In genomic region chr14:81311128-81311527, GRCh38 we compare ENCODE assay signal across 24 cellular contexts.
DNase-seq lines count a peak whose midpoint lies in the region; TF ChIP-seq lines count a peak whose summit lies in the region.
"Had no signal": no experiment of that assay in that cellular context is flagged by ENCODE, and none has a peak within 500 bp of the region (broad histone marks: within the 10 kb centered on the region; RNA-seq: fewer than 3 reads in every experiment).

No MANE protein-coding gene starts in this region.

- H3K36me3 ChIP-seq in esophagus squamous epithelium: no peaks in the 10 kb centered on the region
- H3K36me3 ChIP-seq: adrenal gland, BLaER1, stomach, transverse colon had no signal

- H3K4me2 ChIP-seq in H9 (ENCODE audit: insufficient read depth, insufficient read length, low read length): no peak overlapping the region
- H3K4me2 ChIP-seq: BLaER1 had no signal

- H3K23ac ChIP-seq in H9 (ENCODE audit: insufficient read length, low read depth, low read length): no peak overlapping the region

- H2BK15ac ChIP-seq in H9 (ENCODE audit: low read depth, low read length): no peak overlapping the region

- DNase-seq in H9 (no peak), NCI-H524 treated with DMSO at 0.1 percent for 48 hours (lab: John Stamatoyannopoulos, UW) (peak; percentile 39), esophagus squamous epithelium (lab: John Stamatoyannopoulos, UW) (no peak), mesothelial cell of epicardium (ENCODE audit: low spot score in 2 of 2, unreplicated experiment in 2 of 2) (no peak), NCI-H2029 treated with DMSO at 0.1 percent for 48 hours (lab: John Stamatoyannopoulos, UW) (no peak), dorsolateral prefrontal cortex (no peak), superior temporal gyrus (ENCODE audit: extremely low spot score) (no peak)
- DNase-seq: activated B cell treated with CpG ODN at 0.5 μM for 24 hours; activated CD4-positive, alpha-beta T cell treated with anti-CD3 and anti-CD28 coated beads, Interleukin-2, amount 50 U/mL, for 1 hour; activated naive CD4-positive, alpha-beta T cell treated with Interleukin-2 at 50 U/mL for 16 hours; activated T-cell treated with anti-CD3 and anti-CD28 coated beads, Interleukin-2, amount 50 U/mL, for 4 hours; adrenal gland; body of pancreas; DMS79; erythroblast; GDM1; natural killer cell; NCI-H2029; stimulated activated CD4-positive, alpha-beta T cell treated with anti-CD3 and anti-CD28 coated beads, Interleukin-1b, Interleukin-23, amount 100 ng/mL, for 48 hours; stimulated activated CD8-positive, alpha-beta memory T cell treated with anti-CD3 and anti-CD28 coated beads, Interleukin-4, amount 100 ng/mL, for 48 hours; stomach; transverse colon had no signal

- H3K4me3 ChIP-seq in esophagus squamous epithelium: no peak overlapping the region
- no peak overlapping the region for H3K4me3 ChIP-seq in dorsolateral prefrontal cortex
- H3K4me3 ChIP-seq: adrenal gland, BLaER1, body of pancreas, skin epidermis, stomach, transverse colon had no signal

- H3K4me1 ChIP-seq in H9 (ENCODE audit: insufficient read depth, low read length) (peaks cover 7% of the 10 kb centered on the region; the same call in 1 of the 2 replicates), esophagus squamous epithelium (peaks cover 6 to 54% (median 30%) of the 10 kb centered on the region in 3 donors)
- H3K4me1 ChIP-seq: adrenal gland, BLaER1 had no signal

- no peak overlapping the region for H4K91ac ChIP-seq in H9 (ENCODE audit: insufficient read length, low read depth, low read length)

- intact Hi-C loops in esophagus squamous epithelium (cut with DNase I): no loop called here
- intact Hi-C loops in dorsolateral prefrontal cortex (cut with DNase I): no loop called here

- no peak overlapping the region for H2AFZ ChIP-seq in H9 (ENCODE audit: low read length)

- no peak overlapping the region for H3K56ac ChIP-seq in H9 (ENCODE audit: insufficient read length, low read depth, low read length)

- H3K4me1 Mint-ChIP-seq in H9 (peaks cover 67% of the 10 kb centered on the region in 2 experiments), mesothelial cell of epicardium (peaks cover 52% of the 10 kb centered on the region)
- H3K4me1 Mint-ChIP-seq: natural killer cell had no signal

- no peaks in the 10 kb centered on the region for H3K9me3 ChIP-seq in H9 (ENCODE audit: control insufficient read depth, low read depth, low read length)
- no peaks in the 10 kb centered on the region for H3K9me3 ChIP-seq in esophagus squamous epithelium
- H3K9me3 ChIP-seq: adrenal gland, BLaER1, body of pancreas, stomach, transverse colon had no signal

- no peak overlapping the region for H2BK120ac ChIP-seq in H9 (ENCODE audit: low read depth, low read length, poor library complexity, severe bottlenecking)

- no peak overlapping the region for H3K14ac ChIP-seq in H9 (ENCODE audit: insufficient read depth, low read length)

- no peak overlapping the region for H3K4ac ChIP-seq in H9 (ENCODE audit: low read depth, low read length)

- H3K27me3 ChIP-seq in H9 (ENCODE audit: insufficient read depth, low read length) (no peaks in the 10 kb centered on the region), esophagus squamous epithelium (no peaks in the 10 kb centered on the region), dorsolateral prefrontal cortex (no peaks in the 10 kb centered on the region)
- H3K27me3 ChIP-seq: adrenal gland, BLaER1, body of pancreas, stomach, transverse colon had no signal

- no peak for TF ChIP-seq CTCF in H9 (conservative IDR thresholded peaks at IDR 0.05)
- no peak for TF ChIP-seq CTCF in esophagus squamous epithelium (IDR thresholded peaks at IDR 0.05)
- TF ChIP-seq CTCF in mesothelial cell of epicardium (IDR thresholded peaks at IDR 0.05; ENCODE audit: unreplicated experiment): no peak
- TF ChIP-seq CTCF in dorsolateral prefrontal cortex (IDR thresholded peaks at IDR 0.05 in 54 of 56, conservative IDR thresholded peaks at IDR 0.05 in 2 of 56; ENCODE audit: low read depth in 1 of 56, partially characterized antibody in 56 of 56): no peak

- H4K20me1 ChIP-seq in H9 (ENCODE audit: control insufficient read depth, insufficient read depth, insufficient read length): no peaks in the 10 kb centered on the region
- H4K20me1 ChIP-seq: BLaER1 had no signal

- no peak overlapping the region for H4K5ac ChIP-seq in H9 (ENCODE audit: insufficient read length, low read depth, low read length)

- H3K27ac ChIP-seq in H9 (ENCODE audit: insufficient read length, low read depth, low read length): no peak overlapping the region
- peak overlapping the region in 3 of 4 donors; percentile 9 to 68 (median 61) for H3K27ac ChIP-seq in esophagus squamous epithelium
- H3K27ac ChIP-seq in dorsolateral prefrontal cortex: no peak overlapping the region
- H3K27ac ChIP-seq: adrenal gland, BLaER1, body of pancreas, stomach, transverse colon had no signal

- no peak overlapping the region for H3K9ac ChIP-seq in H9 (ENCODE audit: extremely low read depth, insufficient read length, low read length)
- H3K9ac ChIP-seq: BLaER1 had no signal

- no peaks in the 10 kb centered on the region for H3K23me2 ChIP-seq in H9 (ENCODE audit: insufficient read length, low read depth, low read length, poor library complexity, severe bottlenecking)

- WGBS in H9 (ENCODE audit: extremely low coverage, insufficient read length, low lambda C conversion rate): no CpG with 5 or more reads among the region's 3 CpGs
- WGBS in esophagus squamous epithelium, 2 donors: 28 to 29% methylated on average over 3 of the region's 3 CpGs

- H3K4me3 Mint-ChIP-seq in H9 (no peak overlapping the region), mesothelial cell of epicardium (no peak overlapping the region)
- H3K4me3 Mint-ChIP-seq: activated B cell treated with CpG ODN at 0.5 μM for 24 hours; activated T-cell treated with anti-CD3 and anti-CD28 coated beads, Interleukin-2, amount 50 U/mL, for 4 hours; natural killer cell had no signal

- H3K27me3 Mint-ChIP-seq in H9 (ENCODE audit: low read depth): no peaks in the 10 kb centered on the region
- no peaks in the 10 kb centered on the region for H3K27me3 Mint-ChIP-seq in mesothelial cell of epicardium (ENCODE audit: low read depth)

- H2BK5ac ChIP-seq in H9 (ENCODE audit: insufficient read length, low read length): no peak overlapping the region

- H4K8ac ChIP-seq in H9 (replicated peaks; ENCODE audit: insufficient read length, low read depth, low read length): no peak overlapping the region

- peak overlapping the region; percentile 28 to 53 (median 37); a peak in 1 of 7 replicates for H3K27ac Mint-ChIP-seq in H9
- peak overlapping the region; percentile 62 for H3K27ac Mint-ChIP-seq in mesothelial cell of epicardium
- H3K27ac Mint-ChIP-seq: activated B cell treated with CpG ODN at 0.5 μM for 24 hours, natural killer cell had no signal

- no peaks in the 10 kb centered on the region for H3K79me1 ChIP-seq in H9 (ENCODE audit: insufficient read depth, low read depth, low read length, poor library complexity, severe bottlenecking)

- H3K18ac ChIP-seq in H9 (ENCODE audit: insufficient read length, low read depth, low read length): no peak overlapping the region

- H3K9me3 Mint-ChIP-seq in H9 (no peaks in the 10 kb centered on the region), mesothelial cell of epicardium (no peaks in the 10 kb centered on the region)
- H3K9me3 Mint-ChIP-seq: activated B cell treated with CpG ODN at 0.5 μM for 24 hours; activated T-cell treated with anti-CD3 and anti-CD28 coated beads, Interleukin-2, amount 50 U/mL, for 4 hours; natural killer cell had no signal

- H3K36me3 Mint-ChIP-seq in H9 (ENCODE audit: insufficient read depth in 1 of 3, low read depth in 3 of 3) (no peaks in the 10 kb centered on the region), mesothelial cell of epicardium (no peaks in the 10 kb centered on the region)
- H3K36me3 Mint-ChIP-seq: natural killer cell had no signal

- no peaks in the 10 kb centered on the region; the same call in 1 of the 2 replicates for H3K79me2 ChIP-seq in H9 (ENCODE audit: insufficient read depth, low read length)

- H2AK5ac ChIP-seq in H9 (ENCODE audit: insufficient read length, low read length): no peak overlapping the region

- no peak overlapping the region for H3T11ph ChIP-seq in H9 (ENCODE audit: low read length)

- no peak overlapping the region for H2BK20ac ChIP-seq in H9 (ENCODE audit: low read depth, low read length, poor library complexity, severe bottlenecking)

- no peak overlapping the region for H2BK12ac ChIP-seq in H9 (ENCODE audit: insufficient read length, low read depth, low read length)

- TF ChIP-seq POLR2A in esophagus squamous epithelium (IDR thresholded peaks at IDR 0.05): no peak

Comparison
In these comparisons a context has a peak if more than half of its experiments do, and no peak if none do; other contexts are left out.
1. H3K27ac ChIP-seq: peak in esophagus squamous epithelium (3 of 4); none in H9 (single experiment) and dorsolateral prefrontal cortex (0 of 59).